Comparison of ENCODE assay signal across 1 cellular context in the genomic region with DNA sequence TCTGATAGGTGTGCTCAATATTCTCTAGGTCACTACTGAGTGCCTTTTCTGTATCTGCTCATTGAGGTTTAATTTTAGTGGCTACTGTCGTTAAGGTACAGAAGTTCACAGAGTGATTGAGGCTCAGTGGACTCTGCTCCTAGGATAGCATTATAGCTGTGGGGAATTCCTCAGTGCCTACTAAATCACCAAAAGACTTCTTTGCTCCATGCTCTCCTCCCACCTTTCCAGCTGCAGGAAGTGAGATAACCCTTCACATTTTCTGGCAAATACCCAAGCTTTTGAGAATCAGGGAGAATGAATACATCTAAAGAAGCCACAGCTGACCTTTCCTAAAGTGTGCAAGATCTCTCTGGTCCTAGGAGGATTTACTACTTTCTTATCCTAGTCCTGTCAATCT.
A peak's percentile ranks its signal among the peaks of the same experiment; 100 is the strongest.
TF ChIP-seq lines count a peak whose summit lies in the region.

No MANE protein-coding gene starts in this region.

TF ChIP-seq in HepG2, 621 proteins besides CTCF, POLR2A, EP300 and RAD21 (continued from another document):
- TF ChIP-seq, protein P1, sequence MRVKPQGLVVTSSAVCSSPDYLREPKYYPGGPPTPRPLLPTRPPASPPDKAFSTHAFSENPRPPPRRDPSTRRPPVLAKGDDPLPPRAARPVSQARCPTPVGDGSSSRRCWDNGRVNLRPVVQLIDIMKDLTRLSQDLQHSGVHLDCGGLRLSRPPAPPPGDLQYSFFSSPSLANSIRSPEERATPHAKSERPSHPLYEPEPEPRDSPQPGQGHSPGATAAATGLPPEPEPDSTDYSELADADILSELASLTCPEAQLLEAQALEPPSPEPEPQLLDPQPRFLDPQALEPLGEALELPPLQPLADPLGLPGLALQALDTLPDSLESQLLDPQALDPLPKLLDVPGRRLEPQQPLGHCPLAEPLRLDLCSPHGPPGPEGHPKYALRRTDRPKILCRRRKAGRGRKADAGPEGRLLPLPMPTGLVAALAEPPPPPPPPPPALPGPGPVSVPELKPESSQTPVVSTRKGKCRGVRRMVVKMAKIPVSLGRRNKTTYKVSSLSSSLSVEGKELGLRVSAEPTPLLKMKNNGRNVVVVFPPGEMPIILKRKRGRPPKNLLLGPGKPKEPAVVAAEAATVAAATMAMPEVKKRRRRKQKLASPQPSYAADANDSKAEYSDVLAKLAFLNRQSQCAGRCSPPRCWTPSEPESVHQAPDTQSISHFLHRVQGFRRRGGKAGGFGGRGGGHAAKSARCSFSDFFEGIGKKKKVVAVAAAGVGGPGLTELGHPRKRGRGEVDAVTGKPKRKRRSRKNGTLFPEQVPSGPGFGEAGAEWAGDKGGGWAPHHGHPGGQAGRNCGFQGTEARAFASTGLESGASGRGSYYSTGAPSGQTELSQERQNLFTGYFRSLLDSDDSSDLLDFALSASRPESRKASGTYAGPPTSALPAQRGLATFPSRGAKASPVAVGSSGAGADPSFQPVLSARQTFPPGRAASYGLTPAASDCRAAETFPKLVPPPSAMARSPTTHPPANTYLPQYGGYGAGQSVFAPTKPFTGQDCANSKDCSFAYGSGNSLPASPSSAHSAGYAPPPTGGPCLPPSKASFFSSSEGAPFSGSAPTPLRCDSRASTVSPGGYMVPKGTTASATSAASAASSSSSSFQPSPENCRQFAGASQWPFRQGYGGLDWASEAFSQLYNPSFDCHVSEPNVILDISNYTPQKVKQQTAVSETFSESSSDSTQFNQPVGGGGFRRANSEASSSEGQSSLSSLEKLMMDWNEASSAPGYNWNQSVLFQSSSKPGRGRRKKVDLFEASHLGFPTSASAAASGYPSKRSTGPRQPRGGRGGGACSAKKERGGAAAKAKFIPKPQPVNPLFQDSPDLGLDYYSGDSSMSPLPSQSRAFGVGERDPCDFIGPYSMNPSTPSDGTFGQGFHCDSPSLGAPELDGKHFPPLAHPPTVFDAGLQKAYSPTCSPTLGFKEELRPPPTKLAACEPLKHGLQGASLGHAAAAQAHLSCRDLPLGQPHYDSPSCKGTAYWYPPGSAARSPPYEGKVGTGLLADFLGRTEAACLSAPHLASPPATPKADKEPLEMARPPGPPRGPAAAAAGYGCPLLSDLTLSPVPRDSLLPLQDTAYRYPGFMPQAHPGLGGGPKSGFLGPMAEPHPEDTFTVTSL (CRISPR knock-in tag; IDR thresholded peaks at IDR 0.05; ENCODE audit: borderline replicate concordance) = peak; percentile 28; the same call in 1 of the 2 replicates
- TF ChIP-seq, protein P2, sequence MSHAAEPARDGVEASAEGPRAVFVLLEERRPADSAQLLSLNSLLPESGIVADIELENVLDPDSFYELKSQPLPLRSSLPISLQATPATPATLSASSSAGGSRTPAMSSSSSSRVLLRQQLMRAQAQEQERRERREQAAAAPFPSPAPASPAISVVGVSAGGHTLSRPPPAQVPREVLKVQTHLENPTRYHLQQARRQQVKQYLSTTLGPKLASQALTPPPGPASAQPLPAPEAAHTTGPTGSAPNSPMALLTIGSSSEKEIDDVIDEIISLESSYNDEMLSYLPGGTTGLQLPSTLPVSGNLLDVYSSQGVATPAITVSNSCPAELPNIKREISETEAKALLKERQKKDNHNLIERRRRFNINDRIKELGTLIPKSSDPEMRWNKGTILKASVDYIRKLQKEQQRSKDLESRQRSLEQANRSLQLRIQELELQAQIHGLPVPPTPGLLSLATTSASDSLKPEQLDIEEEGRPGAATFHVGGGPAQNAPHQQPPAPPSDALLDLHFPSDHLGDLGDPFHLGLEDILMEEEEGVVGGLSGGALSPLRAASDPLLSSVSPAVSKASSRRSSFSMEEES (CRISPR knock-in tag; IDR thresholded peaks at IDR 0.05) = no peak
- no peak for TF ChIP-seq ZNF180 (CRISPR knock-in tag; IDR thresholded peaks at IDR 0.05; ENCODE audit: borderline replicate concordance, low read depth)
- TF ChIP-seq LCORL (IDR thresholded peaks at IDR 0.05) = no peak
- 0 out of 2 replicates have a peak, but pooled peaks have one; percentile 13 for TF ChIP-seq LCORL (CRISPR knock-in tag; IDR thresholded peaks at IDR 0.05)
- TF ChIP-seq, protein P3, sequence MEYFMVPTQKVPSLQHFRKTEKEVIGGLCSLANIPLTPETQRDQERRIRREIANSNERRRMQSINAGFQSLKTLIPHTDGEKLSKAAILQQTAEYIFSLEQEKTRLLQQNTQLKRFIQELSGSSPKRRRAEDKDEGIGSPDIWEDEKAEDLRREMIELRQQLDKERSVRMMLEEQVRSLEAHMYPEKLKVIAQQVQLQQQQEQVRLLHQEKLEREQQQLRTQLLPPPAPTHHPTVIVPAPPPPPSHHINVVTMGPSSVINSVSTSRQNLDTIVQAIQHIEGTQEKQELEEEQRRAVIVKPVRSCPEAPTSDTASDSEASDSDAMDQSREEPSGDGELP (IDR thresholded peaks at IDR 0.05; ENCODE audit: borderline replicate concordance, low read depth) = peak; percentile 74; the same call in 1 of the 2 replicates
